1 cellular context compared by ENCODE assay signal in genomic region chr16:57758331-57759117, GRCh38.
A peak's percentile ranks its signal among the peaks of the same experiment; 100 is the strongest.
TF ChIP-seq lines count a peak whose summit lies in the region.

No MANE protein-coding gene starts in this region.

TF ChIP-seq in K562, 482 proteins besides CTCF, POLR2A, EP300 and RAD21:
- TF ChIP-seq ZBTB33 (CRISPR knock-in tag; IDR thresholded peaks at IDR 0.05) (0 out of 2 replicates have a peak, but pooled peaks have one; percentile 52), POLR2G (IDR thresholded peaks at IDR 0.05; ENCODE audit: low read depth, low read length) (peak; percentile 63), ZNF507 (tag; conservative IDR thresholded peaks at IDR 0.05) (no peak), SP1 (CRISPR knock-in tag; IDR thresholded peaks at IDR 0.05) (no peak), EGR1 (conservative IDR thresholded peaks at IDR 0.05) (0 out of 2 replicates have a peak, but pooled peaks have one; percentile 14)
